Comparison of ENCODE assay signal across 20 cellular contexts in genomic region chr1:59690531-59690930, GRCh38.
DNase-seq lines count a peak whose midpoint lies in the region; ATAC-seq and TF ChIP-seq lines count a peak whose summit lies in the region.
"Had no signal": no experiment of that assay in that cellular context is flagged by ENCODE, and none has a peak within 500 bp of the region (broad histone marks: within the 10 kb centered on the region; RNA-seq: fewer than 3 reads in every experiment).

No MANE protein-coding gene starts in this region.

- H3K36me3 ChIP-seq in gastroesophageal sphincter, result no peaks in the 10 kb centered on the region
- H3K36me3 ChIP-seq in prostate gland, result no peaks in the 10 kb centered on the region
- H3K36me3 ChIP-seq in tibial nerve, result no peaks in the 10 kb centered on the region
- H3K36me3 ChIP-seq: transverse colon had no signal

- DNase-seq in NCI-H510A treated with DMSO at 0.1 percent for 48 hours (lab: John Stamatoyannopoulos, UW), result peak; percentile 85
- no peak for DNase-seq in NCI-H510A (lab: John Stamatoyannopoulos, UW)
- no peak for DNase-seq in prostate gland (ENCODE audit: low spot score)
- no peak for DNase-seq in tibial nerve (ENCODE audit: low spot score in 2 of 2)
- DNase-seq in NCI-H748 treated with DMSO at 0.1 percent for 48 hours (lab: John Stamatoyannopoulos, UW), result no peak
- no peak for DNase-seq in NCI-H2227 treated with DMSO at 0.1 percent for 48 hours (lab: John Stamatoyannopoulos, UW)
- DNase-seq in RKO (ENCODE audit: low spot score), result no peak
- DNase-seq: activated B cell treated with CpG ODN at 0.5 μM for 24 hours; AML-193; aorta; CD8-positive, alpha-beta T cell; GOT3; left ventricle myocardium superior; NCI-H1105; PC-3; SHP77 treated with DMSO at 0.1 percent for 48 hours; stimulated activated CD4-positive, alpha-beta T cell treated with anti-CD3 and anti-CD28 coated beads, Interleukin-2, amount 100 ng/mL, for 48 hours; SW 1271; transverse colon had no signal

- ATAC-seq in gastroesophageal sphincter, result no peak
- ATAC-seq: CD8-positive, alpha-beta T cell; PC-3 had no signal

- no peak for TF ChIP-seq POLR2A in gastroesophageal sphincter (IDR thresholded peaks at IDR 0.05)
- TF ChIP-seq POLR2A in prostate gland (IDR thresholded peaks at IDR 0.05), result no peak
- no peak for TF ChIP-seq POLR2A in tibial nerve (IDR thresholded peaks at IDR 0.05)

- H3K27ac ChIP-seq in gastroesophageal sphincter (peak overlapping the region in 3 of 4 donors; percentile 15 to 57 (median 35)), prostate gland (peak overlapping the region; percentile 3 to 28), tibial nerve (peak overlapping the region; percentile 40 to 80 (median 62))

- no peak for TF ChIP-seq CTCF in gastroesophageal sphincter (IDR thresholded peaks at IDR 0.05)
- no peak for TF ChIP-seq CTCF in prostate gland (IDR thresholded peaks at IDR 0.05)
- no peak for TF ChIP-seq CTCF in tibial nerve (IDR thresholded peaks at IDR 0.05)

- WGBS in gastroesophageal sphincter (ENCODE audit: low coverage in 1 of 2), 2 donors, result 80 to 83% methylated on average over 2 of the region's 3 CpGs
- WGBS in prostate gland, result 85% methylated on average over 3 of the region's 3 CpGs
- WGBS in tibial nerve, 2 donors, result 86 to 90% methylated on average over 3 of the region's 3 CpGs

- H3K4me3 ChIP-seq in gastroesophageal sphincter (no peak overlapping the region), prostate gland (no peak overlapping the region), tibial nerve (no peak overlapping the region)
- H3K4me3 ChIP-seq: transverse colon had no signal

- H3K9me3 ChIP-seq in gastroesophageal sphincter (no peaks in the 10 kb centered on the region), prostate gland (no peaks in the 10 kb centered on the region), tibial nerve (no peaks in the 10 kb centered on the region)
- H3K9me3 ChIP-seq: transverse colon had no signal

- H3K27me3 ChIP-seq in gastroesophageal sphincter (no peaks in the 10 kb centered on the region), prostate gland (replicated peaks; ENCODE audit: insufficient read depth) (no peaks in the 10 kb centered on the region), tibial nerve (no peaks in the 10 kb centered on the region)
- H3K27me3 ChIP-seq: transverse colon had no signal

- H3K4me1 ChIP-seq in gastroesophageal sphincter, result peaks cover 0 to 48% (median 0%) of the 10 kb centered on the region in 3 donors
- no peaks in the 10 kb centered on the region for H3K4me1 ChIP-seq in prostate gland (replicated peaks)
- H3K4me1 ChIP-seq in tibial nerve, result peaks cover 0 to 63% (median 14%) of the 10 kb centered on the region in 4 donors

- intact Hi-C loops in prostate gland (cut with DNase I), result loop anchor here (10.0 kb wide), 1 partner anchor 546 kb away; no protein-coding TSS in a partner anchor

- TF ChIP-seq EP300 in gastroesophageal sphincter (IDR thresholded peaks at IDR 0.05) (no peak), tibial nerve (IDR thresholded peaks at IDR 0.05) (no peak)
